10 cellular contexts compared by ENCODE assay signal in genomic region chr5:96279796-96280542, GRCh38.
DNase-seq lines count a peak whose midpoint lies in the region; ATAC-seq and TF ChIP-seq lines count a peak whose summit lies in the region.
"Had no signal": no experiment of that assay in that cellular context is flagged by ENCODE, and none has a peak within 500 bp of the region (broad histone marks: within the 10 kb centered on the region; RNA-seq: fewer than 3 reads in every experiment).

No MANE protein-coding gene starts in this region.

- H3K4me1 Mint-ChIP-seq in immature natural killer cell: peaks cover 0 to 8% of the 10 kb centered on the region in 2 donors

- no peak overlapping the region for H3K4me3 Mint-ChIP-seq in immature natural killer cell

- H3K4me3 ChIP-seq in fibroblast of the aortic adventitia (ENCODE audit: low read depth, low read length) (no peak overlapping the region), thyroid gland (replicated peaks in 1 of 3) (no peak overlapping the region)
- H3K4me3 ChIP-seq: body of pancreas had no signal

- H3K27me3 ChIP-seq in thyroid gland: no peaks in the 10 kb centered on the region
- H3K27me3 ChIP-seq: body of pancreas had no signal

- H3K9me3 Mint-ChIP-seq in immature natural killer cell: peaks cover 0 to 8% (median 0%) of the 10 kb centered on the region in 6 donors

- TF ChIP-seq CTCF in fibroblast of the aortic adventitia (IDR thresholded peaks at IDR 0.05; ENCODE audit: insufficient read depth, low read length) (no peak), thyroid gland (IDR thresholded peaks at IDR 0.05) (no peak)

- peak; percentile 70 for ATAC-seq in GM21528 (IDR thresholded peaks at IDR 0.05; ENCODE audit: low FRiP score, unreplicated experiment)
- peak; percentile 72 for ATAC-seq in HG03457 (IDR thresholded peaks at IDR 0.05; ENCODE audit: unreplicated experiment)
- ATAC-seq: body of pancreas had no signal

- TF ChIP-seq POLR2A in thyroid gland (IDR thresholded peaks at IDR 0.05): no peak

- intact Hi-C loops in thyroid gland (cut with DNase I): no loop called here

- H3K4me1 ChIP-seq in thyroid gland: no peaks in the 10 kb centered on the region
- H3K4me1 ChIP-seq: body of pancreas had no signal

- H3K27ac Mint-ChIP-seq in immature natural killer cell: no peak overlapping the region

- WGBS in thyroid gland, 2 donors: 89 to 90% methylated on average over 6 of the region's 6 CpGs

- H3K36me3 ChIP-seq in thyroid gland: no peaks in the 10 kb centered on the region

- no peak overlapping the region for H3K27ac ChIP-seq in thyroid gland
- H3K27ac ChIP-seq: body of pancreas, HL-60 had no signal

- peak; percentile 25 for DNase-seq in activated CD4-positive, alpha-beta T cell treated with anti-CD3 and anti-CD28 coated beads for 48 hours
- DNase-seq in activated CD4-positive, alpha-beta T cell treated with anti-CD3 and anti-CD28 coated beads for 4 hours: no peak
- peak; percentile 28 for DNase-seq in fibroblast of the aortic adventitia (ENCODE audit: low read depth)
- DNase-seq in G401 (ENCODE audit: low spot score): no peak
- DNase-seq in thyroid gland: no peak
- no peak for DNase-seq in immature natural killer cell
- DNase-seq: body of pancreas had no signal

- H3K9me3 ChIP-seq in thyroid gland: no peaks in the 10 kb centered on the region
- H3K9me3 ChIP-seq: body of pancreas had no signal

- H3K27me3 Mint-ChIP-seq in immature natural killer cell (ENCODE audit: low read depth in 3 of 3): peaks cover 0 to 3% (median 3%) of the 10 kb centered on the region in 3 donors

- in situ Hi-C loops in G401 (cut with HindIII; ENCODE audit: low sequenced_read_pairs): no loop called here

- no peaks in the 10 kb centered on the region for H3K36me3 Mint-ChIP-seq in immature natural killer cell

Comparison
In these comparisons a context has a peak if more than half of its experiments do, and no peak if none do; other contexts are left out.
1. DNase-seq: peak in activated CD4-positive, alpha-beta T cell treated with anti-CD3 and anti-CD28 coated beads for 48 hours (single experiment) and fibroblast of the aortic adventitia (single experiment); none in activated CD4-positive, alpha-beta T cell treated with anti-CD3 and anti-CD28 coated beads for 4 hours (0 of 2), G401 (single experiment), thyroid gland (0 of 2) and immature natural killer cell (0 of 3).